ENCODE assay signal across 27 cellular contexts in the genomic region with DNA sequence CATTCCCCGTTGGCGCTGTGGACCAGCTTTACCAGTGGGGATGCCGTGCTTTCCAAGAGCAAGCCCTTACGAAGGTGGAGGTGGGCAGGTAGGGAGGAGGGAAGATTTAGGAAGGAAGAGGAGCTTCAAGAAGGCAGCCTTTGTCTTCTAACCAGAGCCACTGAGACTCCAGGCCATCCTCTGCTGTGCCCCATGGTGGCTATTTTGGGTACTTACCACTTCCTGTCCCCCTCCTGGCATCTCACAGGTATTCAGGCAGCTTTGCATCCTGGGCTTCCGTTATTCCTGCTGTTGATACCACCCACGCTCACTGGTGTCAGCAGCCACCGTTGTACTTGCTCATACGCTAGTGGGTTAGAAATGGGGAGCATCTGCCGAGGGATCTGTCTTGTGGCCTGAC. TPM values are rescaled to one million over a fixed set of nuclear protein-coding genes. Genes with fewer than 3 reads are reported as not detected.
DNase-seq lines count a peak whose midpoint lies in the region; ATAC-seq, FAIRE-seq and TF ChIP-seq lines count a peak whose summit lies in the region.
"Had no signal": no experiment of that assay in that cellular context is flagged by ENCODE, and none has a peak within 500 bp of the region (broad histone marks: within the 10 kb centered on the region; RNA-seq: fewer than 3 reads in every experiment).

No MANE protein-coding gene starts in this region.

- H3K4me2 ChIP-seq in DND-41 (ENCODE audit: insufficient read depth, low read length) (no peak overlapping the region), Loucy (ENCODE audit: low read depth, low read length, poor library complexity, severe bottlenecking) (no peak overlapping the region), H1 (ENCODE audit: insufficient read depth in 1 of 2, low read depth in 2 of 2, low read length in 2 of 2) (no peak overlapping the region)
- H3K4me2 ChIP-seq: A549; BLaER1 treated with 17β-estradiol and CSF1 and Interleukin-3, amounts not matched to agents 10 nM and 100 nM; KMS-11 had no signal

- TF ChIP-seq EP300 in H1 (IDR thresholded peaks at IDR 0.05; ENCODE audit: borderline replicate concordance in 1 of 2, low read depth in 2 of 2, low read length in 2 of 2): no peak

- H3K27me3 ChIP-seq in DND-41 (ENCODE audit: insufficient read depth, low read length, poor library complexity): no peaks in the 10 kb centered on the region
- H3K27me3 ChIP-seq in Loucy (ENCODE audit: insufficient read depth, low read length, poor library complexity, severe bottlenecking): no peaks in the 10 kb centered on the region
- no peaks in the 10 kb centered on the region for H3K27me3 ChIP-seq in H1 (replicated peaks in 1 of 4; ENCODE audit: control insufficient read depth in 3 of 4, extremely low read depth in 1 of 4, insufficient read depth in 3 of 4, low read length in 3 of 4)
- H3K27me3 ChIP-seq: BLaER1 treated with 17β-estradiol and CSF1 and Interleukin-3, amounts not matched to agents 10 nM and 100 nM had no signal

- H3K4me1 ChIP-seq in DND-41 (ENCODE audit: insufficient read depth, low read length) (no peaks in the 10 kb centered on the region), Loucy (ENCODE audit: insufficient read depth, low read length, poor library complexity, severe bottlenecking) (peaks cover 5% of the 10 kb centered on the region), H1 (replicated peaks in 1 of 4; ENCODE audit: control insufficient read depth in 3 of 4, insufficient read depth in 4 of 4, low read length in 3 of 4) (no peaks in the 10 kb centered on the region)
- H3K4me1 ChIP-seq: A549; BLaER1 treated with 17β-estradiol and CSF1 and Interleukin-3, amounts not matched to agents 10 nM and 100 nM; Caco-2 had no signal

- 94% methylated on average over 9 of the region's 9 CpGs; no CpG with 5 or more reads in 1 of the 2 experiments for WGBS in H1 (ENCODE audit: extremely low coverage in 1 of 2, insufficient coverage in 1 of 2, insufficient read length in 1 of 2, insufficient replicate concordance in 2 of 2, low coverage in 1 of 2, low lambda C conversion rate in 2 of 2, missing lambda C conversion rate in 1 of 2), 2 experiments

- no peaks in the 10 kb centered on the region for H3K9me3 ChIP-seq in DND-41 (ENCODE audit: insufficient read depth, low read length, severe bottlenecking)
- no peaks in the 10 kb centered on the region for H3K9me3 ChIP-seq in Loucy (ENCODE audit: insufficient read depth, low read depth, low read length)
- no peaks in the 10 kb centered on the region for H3K9me3 ChIP-seq in H1 (ENCODE audit: insufficient read depth in 2 of 2, low read depth in 1 of 2, low read length in 1 of 2)
- H3K9me3 ChIP-seq: A549; BLaER1 treated with 17β-estradiol and CSF1 and Interleukin-3, amounts not matched to agents 10 nM and 100 nM; Caco-2 had no signal

- no peak overlapping the region for H3K9ac ChIP-seq in DND-41 (ENCODE audit: low read depth, low read length)
- no peak overlapping the region for H3K9ac ChIP-seq in Loucy (ENCODE audit: low read depth, low read length, poor library complexity, severe bottlenecking)
- H3K9ac ChIP-seq in H1 (replicated peaks in 1 of 4; ENCODE audit: extremely low read depth in 1 of 4, low read depth in 3 of 4, low read length in 3 of 4): no peak overlapping the region
- H3K9ac ChIP-seq: BLaER1 treated with 17β-estradiol and CSF1 and Interleukin-3, amounts not matched to agents 10 nM and 100 nM; GM23248; KMS-11 had no signal

- H3K4me1 Mint-ChIP-seq in activated naive CD8-positive, alpha-beta T cell treated with anti-CD3 and anti-CD28 coated beads, Interleukin-2, amount 50 U/mL, for 24 hours: no peaks in the 10 kb centered on the region
- H3K4me1 Mint-ChIP-seq: CD4-positive, alpha-beta memory T cell; IgD-negative memory B cell had no signal

- no peak for TF ChIP-seq POLR2A in H1 (IDR thresholded peaks at IDR 0.05; ENCODE audit: control extremely low read depth in 1 of 2, low read depth in 2 of 2, low read length in 2 of 2)

- peak; percentile 39; the same call in 1 of the 3 replicates for ATAC-seq in DND-41 (ENCODE audit: insufficient read depth, low read depth)
- no peak for ATAC-seq in left lobe of liver
- no peak for ATAC-seq in activated naive CD8-positive, alpha-beta T cell treated with anti-CD3 and anti-CD28 coated beads, Interleukin-2, amount 50 U/mL, for 24 hours
- ATAC-seq: A549, Panc1 had no signal

- peak overlapping the region; percentile 84; the same call in 1 of the 2 replicates for H4K8ac ChIP-seq in H1 (ENCODE audit: extremely low read depth, insufficient read depth, low read length)

- no peak overlapping the region for H3K56ac ChIP-seq in H1 (replicated peaks; ENCODE audit: insufficient read length, low read depth, low read length)

- no peak overlapping the region for H2BK12ac ChIP-seq in H1 (ENCODE audit: low read depth, low read length)

- H2BK5ac ChIP-seq in H1 (ENCODE audit: low read depth, low read length): no peak overlapping the region

- no peak overlapping the region for H4K91ac ChIP-seq in H1 (replicated peaks; ENCODE audit: insufficient read length, low read length)

- no peak overlapping the region for H2AK5ac ChIP-seq in H1 (ENCODE audit: low read depth, low read length)

- H3K36me3 Mint-ChIP-seq in activated naive CD8-positive, alpha-beta T cell treated with anti-CD3 and anti-CD28 coated beads, Interleukin-2, amount 50 U/mL, for 24 hours (ENCODE audit: low read depth): peaks cover 7% of the 10 kb centered on the region

- H3K23me2 ChIP-seq in H1 (ENCODE audit: low read depth, low read length): no peaks in the 10 kb centered on the region

- TF ChIP-seq CTCF in DND-41 (IDR thresholded peaks at IDR 0.05; ENCODE audit: borderline replicate concordance, extremely low read depth, low read length, poor library complexity, severe bottlenecking): peak; percentile 12
- peak; percentile 27; the same call in 1 of the 2 replicates for TF ChIP-seq CTCF in Loucy (conservative IDR thresholded peaks at IDR 0.05; ENCODE audit: low read length)
- TF ChIP-seq CTCF in H1 (IDR thresholded peaks at IDR 0.05; ENCODE audit: control extremely low read depth in 1 of 3, insufficient read depth in 1 of 3, low read depth in 1 of 3, low read length in 3 of 3): peak in 1 of 3 experiments; percentile 42; a peak in 1 of 4 replicates

- H3K4me3 Mint-ChIP-seq in activated naive CD8-positive, alpha-beta T cell treated with anti-CD3 and anti-CD28 coated beads, Interleukin-2, amount 50 U/mL, for 24 hours: no peak overlapping the region
- H3K4me3 Mint-ChIP-seq: CD4-positive, alpha-beta memory T cell; IgD-negative memory B cell had no signal

- H4K20me1 ChIP-seq in DND-41 (ENCODE audit: insufficient read depth, low read length) (no peaks in the 10 kb centered on the region), Loucy (ENCODE audit: insufficient read depth, low read length, poor library complexity, severe bottlenecking) (no peaks in the 10 kb centered on the region), H1 (replicated peaks in 1 of 2; ENCODE audit: control insufficient read depth in 1 of 2, insufficient read depth in 2 of 2, low read length in 2 of 2) (peaks cover 0 to 2% of the 10 kb centered on the region in 2 experiments)

- H4K5ac ChIP-seq in H1 (ENCODE audit: insufficient read length, low read depth, low read length): no peak overlapping the region

- DNase-seq in DND-41 (no peak), H1 (ENCODE audit: low read depth in 1 of 2, low spot score in 2 of 2) (no peak), left lobe of liver (ENCODE audit: low spot score) (peak; percentile 30), NCI-H1105 treated with DMSO at 0.1 percent for 48 hours (lab: John Stamatoyannopoulos, UW) (no peak), H4 (ENCODE audit: low spot score) (no peak)
- DNase-seq in activated naive CD8-positive, alpha-beta T cell treated with anti-CD3 and anti-CD28 coated beads, Interleukin-2, amount 50 U/mL, for 24 hours: no peak
- DNase-seq: AML-193; Caco-2; CD4-positive, alpha-beta memory T cell; GM23248; HCEC 1CT; NCI-H1048; NCI-H1436; NCI-H187; NCI-H2081 treated with DMSO at 0.1 percent for 48 hours; NCI-H2171 treated with DMSO at 0.1 percent for 48 hours; NCI-H524; NCI-H774; SIG-M5 had no signal

- H3K14ac ChIP-seq in H1 (ENCODE audit: insufficient read length): no peak overlapping the region

- H2BK20ac ChIP-seq in H1 (ENCODE audit: low read length): no peak overlapping the region

- H3K4me3 ChIP-seq in DND-41 (ENCODE audit: low read depth in 1 of 2, low read length in 2 of 2) (no peak overlapping the region), Loucy (ENCODE audit: low read length, poor library complexity, severe bottlenecking) (no peak overlapping the region), H1 (ENCODE audit: extremely low read depth in 1 of 4, insufficient read depth in 2 of 4, low read depth in 3 of 4, low read length in 4 of 4) (no peak overlapping the region)
- H3K4me3 ChIP-seq: A549; BLaER1 treated with 17β-estradiol and CSF1 and Interleukin-3, amounts not matched to agents 10 nM and 100 nM; GM23248; SK-N-MC had no signal

- H3K79me2 ChIP-seq in DND-41 (ENCODE audit: insufficient read depth, low read length) (no peaks in the 10 kb centered on the region), Loucy (ENCODE audit: insufficient read depth, low read length) (no peaks in the 10 kb centered on the region), H1 (ENCODE audit: control insufficient read depth in 1 of 2, insufficient read depth in 2 of 2, low read length in 2 of 2) (no peaks in the 10 kb centered on the region)

- H3K27me3 Mint-ChIP-seq in activated naive CD8-positive, alpha-beta T cell treated with anti-CD3 and anti-CD28 coated beads, Interleukin-2, amount 50 U/mL, for 24 hours: no peaks in the 10 kb centered on the region
- H3K27me3 Mint-ChIP-seq: CD4-positive, alpha-beta memory T cell; IgD-negative memory B cell had no signal

- no peak for FAIRE-seq in H1 (lab: Jason Lieb, UNC)
- FAIRE-seq: A549, GM18507 had no signal

- H3F3A ChIP-seq in Loucy (ENCODE audit: low read depth): no peaks in the 10 kb centered on the region

- no peak overlapping the region for H2BK15ac ChIP-seq in H1 (ENCODE audit: low read length)

- CTCF ChIA-PET in H1 (lab: Charles Lee; ENCODE audit: partially characterized antibody): interaction anchor here (0.9 to 2.6 kb wide), 6 partner anchors 9 to 17 kb away, joined by 3 to 6 read pairs (median 4); no protein-coding TSS in a partner anchor

- H3K9me3 Mint-ChIP-seq in activated naive CD8-positive, alpha-beta T cell treated with anti-CD3 and anti-CD28 coated beads, Interleukin-2, amount 50 U/mL, for 24 hours: no peaks in the 10 kb centered on the region
- H3K9me3 Mint-ChIP-seq: CD4-positive, alpha-beta memory T cell; IgD-negative memory B cell had no signal

- POLR2A ChIA-PET in H1 (lab: Charles Lee; ENCODE audit: partially characterized antibody): interaction anchor here (0.7 to 3.5 kb wide), 4 partner anchors 10 to 73 kb away, joined by 3 to 12 read pairs (median 4); a partner anchor contains a TSS

- H3K18ac ChIP-seq in H1 (ENCODE audit: extremely low read depth, low read length): no peak overlapping the region

- no peak overlapping the region for H2AFZ ChIP-seq in DND-41 (ENCODE audit: low read depth, low read length)
- no peak overlapping the region for H2AFZ ChIP-seq in Loucy (ENCODE audit: low read length)
- H2AFZ ChIP-seq in H1 (ENCODE audit: low read length): no peak overlapping the region
- H2AFZ ChIP-seq: GM23248 had no signal

- H3K36me3 ChIP-seq in DND-41 (ENCODE audit: insufficient read depth, low read length) (peaks cover 57% of the 10 kb centered on the region), Loucy (ENCODE audit: insufficient read depth, low read length) (peaks cover 3% of the 10 kb centered on the region; the same call in 1 of the 2 replicates), H1 (ENCODE audit: control insufficient read depth in 2 of 4, insufficient read depth in 4 of 4, low read length in 3 of 4) (peaks cover 0 to 10% (median 0%) of the 10 kb centered on the region in 4 experiments; a peak in 2 of 8 replicates)

- TF ChIP-seq RAD21 in H1 (IDR thresholded peaks at IDR 0.05 in 1 of 2, conservative IDR thresholded peaks at IDR 0.05 in 1 of 2; ENCODE audit: low read depth in 2 of 2, low read length in 2 of 2): 0 out of 4 replicates have a peak, but pooled peaks of 1 of the 2 experiments have one; percentile 10

- no peak overlapping the region for H2BK120ac ChIP-seq in H1 (replicated peaks; ENCODE audit: low read depth, low read length)

- no peak overlapping the region for H3K27ac ChIP-seq in DND-41 (ENCODE audit: low read length)
- no peak overlapping the region for H3K27ac ChIP-seq in H1 (ENCODE audit: low read depth, low read length)
- H3K27ac ChIP-seq: A549; BLaER1 treated with 17β-estradiol and CSF1 and Interleukin-3, amounts not matched to agents 10 nM and 100 nM; GM23248; KMS-11; SK-N-MC had no signal

- H3K79me1 ChIP-seq in H1 (ENCODE audit: low read depth, low read length): no peaks in the 10 kb centered on the region

- no peak overlapping the region for H3K27ac Mint-ChIP-seq in activated naive CD8-positive, alpha-beta T cell treated with anti-CD3 and anti-CD28 coated beads, Interleukin-2, amount 50 U/mL, for 24 hours

- H3K4ac ChIP-seq in H1 (replicated peaks; ENCODE audit: insufficient read length, low read depth, low read length): no peak overlapping the region

- H3K23ac ChIP-seq in H1 (ENCODE audit: insufficient read length): no peak overlapping the region

- no peaks in the 10 kb centered on the region for H3K9me2 ChIP-seq in Loucy (replicated peaks; ENCODE audit: low read depth, low read length)

RNA-seq across cellular contexts. Expression of a gene that starts 22.9 kb away (rescaled TPM):
- total RNA-seq in H1 (2021; fragmentation: NEBNext Ultra II Directional; extraction: Animal tissue kit (Norgen Biotek cat#: 25700)): 11.2 and 12.2 TPM in 2 replicates
- 25.6 and 27.3 TPM in 2 replicates for polyA plus RNA-seq in H1 (2011; rRNA removed)
- polyA plus RNA-seq in H1 (2011; cell fraction: cytosol; rRNA removed): 29.5 TPM
- polyA plus RNA-seq in H1 (2011; cell fraction: nucleus; rRNA removed): 41.8 TPM
- polyA plus RNA-seq in H1 (2012, experiment 1 of 2): 13.9 to 19.1 TPM (median 15.5 TPM) in 4 replicates
- 4.3 TPM for polyA plus RNA-seq in H1 (2012, experiment 2 of 2)
- 10.4 TPM for polyA plus RNA-seq in H1 (2013, experiment 1 of 2)
- 10.1 TPM for polyA plus RNA-seq in H1 (2013, experiment 2 of 2)
- 12.0 and 13.1 TPM in 2 replicates for polyA minus RNA-seq in H1 (2011; rRNA and poly(A)+ RNA removed)
- 5.2 TPM for polyA minus RNA-seq in H1 (2011; cell fraction: cytosol; rRNA and poly(A)+ RNA removed)
- polyA minus RNA-seq in H1 (2011; cell fraction: nucleus; rRNA and poly(A)+ RNA removed): 14.8 TPM
- 16.3 TPM for total RNA-seq in left lobe of liver
- 13.4 and 22.9 TPM in 2 replicates for total RNA-seq in H4 (2014; rRNA removed; shearing (Covaris generic))

RNA-seq across cellular contexts. Expression of a gene that starts 23.0 kb away (rescaled TPM):
- 1.6 and 1.8 TPM in 2 replicates for total RNA-seq in H1 (2021; fragmentation: NEBNext Ultra II Directional; extraction: Animal tissue kit (Norgen Biotek cat#: 25700))
- 0.48 and 0.74 TPM in 2 replicates for polyA plus RNA-seq in H1 (2011; rRNA removed)
- 1.9 TPM for polyA plus RNA-seq in H1 (2011; cell fraction: cytosol; rRNA removed)
- 0.84 TPM for polyA plus RNA-seq in H1 (2011; cell fraction: nucleus; rRNA removed)
- 0.64 to 1.9 TPM (median 1.0 TPM) in 4 replicates for polyA plus RNA-seq in H1 (2012, experiment 1 of 2)
- polyA plus RNA-seq in H1 (2012, experiment 2 of 2): 0.08 TPM
- polyA plus RNA-seq in H1 (2013, experiment 1 of 2): 3.5 TPM
- polyA plus RNA-seq in H1 (2013, experiment 2 of 2): 3.1 TPM
- 0.38 and 0.71 TPM in 2 replicates for polyA minus RNA-seq in H1 (2011; rRNA and poly(A)+ RNA removed)
- 0.73 TPM for polyA minus RNA-seq in H1 (2011; cell fraction: cytosol; rRNA and poly(A)+ RNA removed)
- 2.4 TPM for polyA minus RNA-seq in H1 (2011; cell fraction: nucleus; rRNA and poly(A)+ RNA removed)
- total RNA-seq in left lobe of liver: 0.60 TPM
- 0.50 and 1.3 TPM in 2 replicates for total RNA-seq in H4 (2014; rRNA removed; shearing (Covaris generic))

RNA-seq across cellular contexts. Expression of a gene that starts 50.0 kb away (rescaled TPM):
- total RNA-seq in H1 (2021; fragmentation: NEBNext Ultra II Directional; extraction: Animal tissue kit (Norgen Biotek cat#: 25700)): 50.0 and 51.1 TPM in 2 replicates
- 8.9 and 15.6 TPM in 2 replicates for polyA plus RNA-seq in H1 (2011; rRNA removed)
- 18.4 TPM for polyA plus RNA-seq in H1 (2011; cell fraction: cytosol; rRNA removed)
- polyA plus RNA-seq in H1 (2011; cell fraction: nucleus; rRNA removed): 8.8 TPM
- 26.3 to 41.6 TPM (median 31.8 TPM) in 4 replicates for polyA plus RNA-seq in H1 (2012, experiment 1 of 2)
- 14.0 TPM for polyA plus RNA-seq in H1 (2012, experiment 2 of 2)
- 32.5 TPM for polyA plus RNA-seq in H1 (2013, experiment 1 of 2)
- 32.7 TPM for polyA plus RNA-seq in H1 (2013, experiment 2 of 2)
- 11.8 and 13.4 TPM in 2 replicates for polyA minus RNA-seq in H1 (2011; rRNA and poly(A)+ RNA removed)
- polyA minus RNA-seq in H1 (2011; cell fraction: cytosol; rRNA and poly(A)+ RNA removed): 13.4 TPM
- polyA minus RNA-seq in H1 (2011; cell fraction: nucleus; rRNA and poly(A)+ RNA removed): 15.8 TPM
- 19.6 TPM for total RNA-seq in left lobe of liver
- 12.1 and 12.6 TPM in 2 replicates for total RNA-seq in H4 (2014; rRNA removed; shearing (Covaris generic))
